17 cellular contexts compared by ENCODE assay signal in genomic region chr11:2578006-2578933, GRCh38.
DNase-seq lines count a peak whose midpoint lies in the region; ATAC-seq, FAIRE-seq and TF ChIP-seq lines count a peak whose summit lies in the region.
"Had no signal": no experiment of that assay in that cellular context is flagged by ENCODE, and none has a peak within 500 bp of the region (broad histone marks: within the 10 kb centered on the region; RNA-seq: fewer than 3 reads in every experiment).

No MANE protein-coding gene starts in this region.

- peak overlapping the region; percentile 83 for H2BK15ac ChIP-seq in neuronal stem cell (ENCODE audit: low read length)

- no peak overlapping the region for H4K91ac ChIP-seq in neuronal stem cell (ENCODE audit: low read depth, low read length, poor library complexity)

- peak overlapping the region; percentile 67 for H2BK120ac ChIP-seq in neuronal stem cell (ENCODE audit: low read depth, low read length)

- no peak overlapping the region for H4K8ac ChIP-seq in neuronal stem cell (ENCODE audit: low read depth, low read length)

- peak overlapping the region; percentile 59 for H3K18ac ChIP-seq in neuronal stem cell (ENCODE audit: low read length)

- no peak for TF ChIP-seq CTCF in heart left ventricle (IDR thresholded peaks at IDR 0.05)

- intact Hi-C loops in heart left ventricle (cut with DNase I) = no loop called here

- WGBS in heart left ventricle, 4 donors = 76 to 84% (median 81%) methylated on average over 9 to 22 of the region's 22 CpGs
- WGBS in neuronal stem cell (ENCODE audit: extremely low coverage in 2 of 2, insufficient read length in 2 of 2, insufficient replicate concordance in 1 of 2), 2 donors = no CpG with 5 or more reads among the region's 22 CpGs
- 90 to 94% (median 90%) methylated on average over 21 to 22 of the region's 22 CpGs for WGBS in small intestine, 3 donors

- ATAC-seq in heart left ventricle (peak in 3 of 4 donors; percentile 1 to 13 (median 7)), GM21825 (IDR thresholded peaks at IDR 0.05; ENCODE audit: unreplicated experiment) (no peak)
- ATAC-seq: HCT116 had no signal

- peaks cover 2% of the 10 kb centered on the region for H3K79me1 ChIP-seq in neuronal stem cell (ENCODE audit: low read depth, low read length)

- H2AFZ ChIP-seq in neuronal stem cell (ENCODE audit: low read length) = no peak overlapping the region

- H3K27ac ChIP-seq in heart left ventricle = no peak overlapping the region
- H3K27ac ChIP-seq in neuronal stem cell (replicated peaks; ENCODE audit: low read length) = no peak overlapping the region
- no peak overlapping the region for H3K27ac ChIP-seq in small intestine (ENCODE audit: low read depth in 1 of 2, low read length in 1 of 2)
- H3K27ac ChIP-seq: esophagus muscularis mucosa had no signal

- DNase-seq in stimulated activated CD4-positive, alpha-beta T cell treated with anti-CD3 and anti-CD28 coated beads, Interleukin-1b, Interleukin-23, amount 100 ng/mL, for 48 hours = peak; percentile 1
- no peak for DNase-seq in stimulated activated CD4-positive, alpha-beta T cell treated with anti-CD3 and anti-CD28 coated beads, Interleukin-4, amount 100 ng/mL, for 24 hours
- peak; percentile 4 to 52 (median 19) for DNase-seq in heart left ventricle
- DNase-seq in neuronal stem cell (ENCODE audit: low spot score) = no peak
- no peak for DNase-seq in small intestine
- DNase-seq in NCI-H82 (lab: John Stamatoyannopoulos, UW) = no peak
- DNase-seq in NCI-H2107 (lab: John Stamatoyannopoulos, UW) = no peak
- DNase-seq: activated CD8-positive, alpha-beta memory T cell treated with anti-CD3 and anti-CD28 coated beads for 24 hours; DMS153; hypothalamus; NCI-H2081; nucleus accumbens; SHP77 had no signal

- H3K9ac ChIP-seq in neuronal stem cell (ENCODE audit: low read depth, low read length, poor library complexity) = peak overlapping the region; percentile 27

- TF ChIP-seq POLR2A in heart left ventricle (IDR thresholded peaks at IDR 0.05) = no peak

- peaks cover 0 to 46% (median 4%) of the 10 kb centered on the region in 12 donors for H3K4me1 ChIP-seq in heart left ventricle
- peaks cover 0 to 11% of the 10 kb centered on the region in 2 donors for H3K4me1 ChIP-seq in neuronal stem cell (ENCODE audit: control insufficient read depth in 2 of 2, insufficient read depth in 1 of 2, low read depth in 1 of 2, low read length in 2 of 2)
- peaks cover 0 to 2% of the 10 kb centered on the region in 2 donors for H3K4me1 ChIP-seq in small intestine (ENCODE audit: control insufficient read depth in 2 of 2, insufficient read depth in 1 of 2, low read depth in 1 of 2, low read length in 1 of 2)

- H3K9me3 ChIP-seq in heart left ventricle (no peaks in the 10 kb centered on the region), neuronal stem cell (replicated peaks in 1 of 2; ENCODE audit: control insufficient read depth in 2 of 2, insufficient read depth in 1 of 2, low read depth in 1 of 2, low read length in 2 of 2) (no peaks in the 10 kb centered on the region), small intestine (ENCODE audit: control insufficient read depth, low read depth) (no peaks in the 10 kb centered on the region)
- H3K9me3 ChIP-seq: esophagus muscularis mucosa had no signal

- peak overlapping the region; percentile 14 for H2BK12ac ChIP-seq in neuronal stem cell (ENCODE audit: low read length)

- no peak overlapping the region for H2BK5ac ChIP-seq in neuronal stem cell (ENCODE audit: low read length)

- H3K27me3 ChIP-seq in heart left ventricle = no peaks in the 10 kb centered on the region
- peaks cover 0 to 7% (median 0%) of the 10 kb centered on the region in 3 experiments for H3K27me3 ChIP-seq in neuronal stem cell (ENCODE audit: control insufficient read depth in 3 of 3, insufficient read depth in 3 of 3, low read depth in 1 of 3, low read length in 3 of 3)
- no peaks in the 10 kb centered on the region for H3K27me3 ChIP-seq in small intestine (ENCODE audit: control insufficient read depth in 2 of 2, insufficient read depth in 2 of 2, low read length in 2 of 2)
- H3K27me3 ChIP-seq: esophagus muscularis mucosa had no signal

- H3K14ac ChIP-seq in neuronal stem cell (ENCODE audit: low read length) = peak overlapping the region; percentile 2

- H3K36me3 ChIP-seq in heart left ventricle (peaks cover 0 to 7% (median 0%) of the 10 kb centered on the region in 9 donors), neuronal stem cell (replicated peaks in 1 of 2; ENCODE audit: control insufficient read depth in 2 of 2, insufficient read depth in 2 of 2, low read length in 2 of 2) (no peaks in the 10 kb centered on the region), small intestine (ENCODE audit: control insufficient read depth in 2 of 2, insufficient read depth in 2 of 2, low read length in 2 of 2) (no peaks in the 10 kb centered on the region)

- H2AK5ac ChIP-seq in neuronal stem cell (ENCODE audit: low read depth, low read length) = peak overlapping the region; percentile 8

- H3K4me2 ChIP-seq in neuronal stem cell (ENCODE audit: insufficient read depth, low read length, poor library complexity, severe bottlenecking) = no peak overlapping the region

- H3K4me3 ChIP-seq in heart left ventricle (no peak overlapping the region), neuronal stem cell (ENCODE audit: low read length in 2 of 2) (no peak overlapping the region), small intestine (ENCODE audit: low read depth in 1 of 2, low read length in 2 of 2) (no peak overlapping the region)
- H3K4me3 ChIP-seq: esophagus muscularis mucosa had no signal

- H3K4ac ChIP-seq in neuronal stem cell (ENCODE audit: low read length) = no peak overlapping the region

- peak overlapping the region; percentile 17 for H3K23ac ChIP-seq in neuronal stem cell (ENCODE audit: low read depth, low read length, poor library complexity)

- FAIRE-seq in small intestine (lab: Jason Lieb, UNC) = no peak
- FAIRE-seq: colon had no signal

Comparison
In these comparisons a context has a peak if more than half of its experiments do, and no peak if none do; other contexts are left out.
1. DNase-seq: peak in stimulated activated CD4-positive, alpha-beta T cell treated with anti-CD3 and anti-CD28 coated beads, Interleukin-1b, Interleukin-23, amount 100 ng/mL, for 48 hours (single experiment) and heart left ventricle (5 of 5); none in stimulated activated CD4-positive, alpha-beta T cell treated with anti-CD3 and anti-CD28 coated beads, Interleukin-4, amount 100 ng/mL, for 24 hours (single experiment), neuronal stem cell (single experiment), small intestine (single experiment), NCI-H82 (single experiment) and NCI-H2107 (single experiment).